15 cellular contexts compared by ENCODE assay signal in genomic region chr15:67104453-67104852, GRCh38. TPM values are rescaled to one million over a fixed set of nuclear protein-coding genes. Genes with fewer than 3 reads are reported as not detected.
DNase-seq lines count a peak whose midpoint lies in the region; ATAC-seq and TF ChIP-seq lines count a peak whose summit lies in the region.
"Had no signal": no experiment of that assay in that cellular context is flagged by ENCODE, and none has a peak within 500 bp of the region (broad histone marks: within the 10 kb centered on the region; RNA-seq: fewer than 3 reads in every experiment).

No MANE protein-coding gene starts in this region.

- WGBS in thyroid gland, 2 donors: 67 to 80% methylated on average over 8 of the region's 8 CpGs

- no peak overlapping the region for H3K27ac Mint-ChIP-seq in activated CD8-positive, alpha-beta T cell treated with anti-CD3 and anti-CD28 coated beads, Interleukin-2, amount 10 ng/mL, durations not matched to agents 7 days and 5 days
- H3K27ac Mint-ChIP-seq in activated CD8-positive, alpha-beta T cell treated with anti-CD3 and anti-CD28 coated beads for 36 hours: no peak overlapping the region
- H3K27ac Mint-ChIP-seq in mesothelial cell of epicardium: peak overlapping the region; percentile 84

- H3K36me3 ChIP-seq in adipocyte (ENCODE audit: control insufficient read depth, insufficient read depth, low read length, severe bottlenecking) (no peaks in the 10 kb centered on the region), thyroid gland (no peaks in the 10 kb centered on the region)
- H3K36me3 ChIP-seq: lower lobe of right lung had no signal

- peaks cover 22% of the 10 kb centered on the region for H3K4me1 Mint-ChIP-seq in activated CD8-positive, alpha-beta T cell treated with anti-CD3 and anti-CD28 coated beads, Interleukin-2, amount 10 ng/mL, durations not matched to agents 7 days and 5 days (ENCODE audit: low read depth)
- H3K4me1 Mint-ChIP-seq in activated CD8-positive, alpha-beta T cell treated with anti-CD3 and anti-CD28 coated beads for 36 hours (ENCODE audit: low read depth): peaks cover 22% of the 10 kb centered on the region
- H3K4me1 Mint-ChIP-seq in mesothelial cell of epicardium: peaks cover 66% of the 10 kb centered on the region

- DNase-seq in activated CD8-positive, alpha-beta T cell treated with anti-CD3 and anti-CD28 coated beads, Interleukin-2, amount 10 ng/mL, durations not matched to agents 7 days and 5 days: no peak
- no peak for DNase-seq in activated CD8-positive, alpha-beta T cell treated with anti-CD3 and anti-CD28 coated beads for 36 hours
- DNase-seq in adipocyte (ENCODE audit: low read depth) (no peak), mesothelial cell of epicardium (ENCODE audit: low spot score in 2 of 2, unreplicated experiment in 2 of 2) (no peak), thyroid gland (no peak), UCSD-AML1 (lab: John Stamatoyannopoulos, UW; ENCODE audit: unreplicated experiment) (no peak)
- DNase-seq: activated CD8-positive, alpha-beta memory T cell treated with anti-CD3 and anti-CD28 coated beads, Interleukin-2, amount 50 U/mL, for 48 hours; caudate nucleus; foreskin melanocyte; HCEC 1CT; lower lobe of right lung; MM.1S; NCI-H446 treated with DMSO at 0.1 percent for 48 hours had no signal

- POLR2A ChIA-PET in activated CD8-positive, alpha-beta T cell treated with anti-CD3 and anti-CD28 coated beads, Interleukin-2, amount 10 ng/mL, durations not matched to agents 7 days and 5 days (lab: Charles Lee): interaction anchor here (0.7 to 5.5 kb wide), 4 partner anchors 19 to 40 kb away, joined by 3 to 74 read pairs (median 20); partner anchors contain the start of gene SMAD3
- POLR2A ChIA-PET in activated CD8-positive, alpha-beta T cell treated with anti-CD3 and anti-CD28 coated beads for 36 hours (lab: Charles Lee): interaction anchor here (1.1 kb wide), 1 partner anchor 33 kb away, joined by 3 read pairs; no protein-coding TSS in a partner anchor

- H3K4me3 ChIP-seq in adipocyte (ENCODE audit: low read length) (no peak overlapping the region), thyroid gland (replicated peaks in 1 of 3) (no peak overlapping the region)
- H3K4me3 ChIP-seq: lower lobe of right lung had no signal

- H3K9ac ChIP-seq in adipocyte (ENCODE audit: low read length): peak overlapping the region; percentile 14

- peak overlapping the region in 2 of 3 donors; percentile 74 to 77 for H3K27ac ChIP-seq in thyroid gland

- H3K27me3 ChIP-seq in adipocyte (replicated peaks; ENCODE audit: control insufficient read depth, insufficient read depth, low read length): no peaks in the 10 kb centered on the region
- H3K27me3 ChIP-seq in thyroid gland: no peaks in the 10 kb centered on the region

- no peak for ATAC-seq in activated CD8-positive, alpha-beta T cell treated with anti-CD3 and anti-CD28 coated beads, Interleukin-2, amount 10 ng/mL, durations not matched to agents 7 days and 5 days
- ATAC-seq in activated CD8-positive, alpha-beta T cell treated with anti-CD3 and anti-CD28 coated beads for 36 hours: no peak
- ATAC-seq in HG03159 (IDR thresholded peaks at IDR 0.05; ENCODE audit: unreplicated experiment): no peak
- ATAC-seq in GM19023 (IDR thresholded peaks at IDR 0.05; ENCODE audit: unreplicated experiment): no peak

- no peak for TF ChIP-seq CTCF in activated CD8-positive, alpha-beta T cell treated with anti-CD3 and anti-CD28 coated beads for 36 hours (IDR thresholded peaks at IDR 0.05)
- no peak for TF ChIP-seq CTCF in mesothelial cell of epicardium (IDR thresholded peaks at IDR 0.05; ENCODE audit: unreplicated experiment)
- TF ChIP-seq CTCF in thyroid gland (IDR thresholded peaks at IDR 0.05): no peak

- CTCF ChIA-PET in activated CD8-positive, alpha-beta T cell treated with anti-CD3 and anti-CD28 coated beads, Interleukin-2, amount 10 ng/mL, durations not matched to agents 7 days and 5 days (lab: Charles Lee): interaction anchor here (0.9 to 1.8 kb wide), 2 partner anchors 12 to 14 kb away, joined by 3 to 5 read pairs; no protein-coding TSS in a partner anchor
- CTCF ChIA-PET in activated CD8-positive, alpha-beta T cell treated with anti-CD3 and anti-CD28 coated beads for 36 hours (lab: Charles Lee): interaction anchor here (0.6 to 4.8 kb wide), 3 partner anchors 21 to 158 kb away, joined by 3 to 46 read pairs (median 3); no protein-coding TSS in a partner anchor

- H3K9me3 ChIP-seq in adipocyte (ENCODE audit: control insufficient read depth, low read length) (no peaks in the 10 kb centered on the region), thyroid gland (no peaks in the 10 kb centered on the region)
- H3K9me3 ChIP-seq: lower lobe of right lung had no signal

- no peak for TF ChIP-seq POLR2A in thyroid gland (IDR thresholded peaks at IDR 0.05)

- H3K36me3 Mint-ChIP-seq in activated CD8-positive, alpha-beta T cell treated with anti-CD3 and anti-CD28 coated beads, Interleukin-2, amount 10 ng/mL, durations not matched to agents 7 days and 5 days (ENCODE audit: low read depth): peaks cover 35% of the 10 kb centered on the region
- H3K36me3 Mint-ChIP-seq in activated CD8-positive, alpha-beta T cell treated with anti-CD3 and anti-CD28 coated beads for 36 hours (ENCODE audit: low read depth): peaks cover 6% of the 10 kb centered on the region
- no peaks in the 10 kb centered on the region for H3K36me3 Mint-ChIP-seq in mesothelial cell of epicardium

- peaks cover 64% of the 10 kb centered on the region for H3K4me1 ChIP-seq in adipocyte (ENCODE audit: control insufficient read depth, insufficient read depth, low read length)
- peaks cover 69 to 89% of the 10 kb centered on the region in 2 donors for H3K4me1 ChIP-seq in thyroid gland

- no peaks in the 10 kb centered on the region for H3K9me3 Mint-ChIP-seq in activated CD8-positive, alpha-beta T cell treated with anti-CD3 and anti-CD28 coated beads, Interleukin-2, amount 10 ng/mL, durations not matched to agents 7 days and 5 days (ENCODE audit: insufficient read depth)
- H3K9me3 Mint-ChIP-seq in activated CD8-positive, alpha-beta T cell treated with anti-CD3 and anti-CD28 coated beads for 36 hours: no peaks in the 10 kb centered on the region
- no peaks in the 10 kb centered on the region for H3K9me3 Mint-ChIP-seq in mesothelial cell of epicardium

- intact Hi-C loops in activated CD8-positive, alpha-beta T cell treated with anti-CD3 and anti-CD28 coated beads for 36 hours (cut with micrococcal nuclease): loop anchor here (5.0 to 10.0 kb wide), 3 partner anchors 37 to 150 kb away; partner anchors contain the start of genes AAGAB, IQCH and SMAD3
- intact Hi-C loops in thyroid gland (cut with DNase I): no loop called here

- peak overlapping the region; percentile 30 for H3K4me3 Mint-ChIP-seq in activated CD8-positive, alpha-beta T cell treated with anti-CD3 and anti-CD28 coated beads, Interleukin-2, amount 10 ng/mL, durations not matched to agents 7 days and 5 days
- no peak overlapping the region for H3K4me3 Mint-ChIP-seq in activated CD8-positive, alpha-beta T cell treated with anti-CD3 and anti-CD28 coated beads for 36 hours
- no peak overlapping the region for H3K4me3 Mint-ChIP-seq in mesothelial cell of epicardium

- H3K27me3 Mint-ChIP-seq in activated CD8-positive, alpha-beta T cell treated with anti-CD3 and anti-CD28 coated beads, Interleukin-2, amount 10 ng/mL, durations not matched to agents 7 days and 5 days (ENCODE audit: low read depth): no peaks in the 10 kb centered on the region
- H3K27me3 Mint-ChIP-seq in activated CD8-positive, alpha-beta T cell treated with anti-CD3 and anti-CD28 coated beads for 36 hours: no peaks in the 10 kb centered on the region
- H3K27me3 Mint-ChIP-seq in mesothelial cell of epicardium (ENCODE audit: low read depth): no peaks in the 10 kb centered on the region

RNA-seq across cellular contexts. Expression of gene SMAD3, which starts 39.1 kb away (rescaled TPM):
- 10 to 100 TPM; 26.8 to 27.1 TPM for total RNA-seq in activated CD8-positive, alpha-beta T cell treated with anti-CD3 and anti-CD28 coated beads, Interleukin-2, amount 10 ng/mL, durations not matched to agents 7 days and 5 days
- 10 to 100 TPM; 22.3 to 24.7 TPM for total RNA-seq in activated CD8-positive, alpha-beta T cell treated with anti-CD3 and anti-CD28 coated beads for 36 hours
- total RNA-seq in mesothelial cell of epicardium (89.9 to 96.2 TPM (median 90.7 TPM) in 3 replicates), thyroid gland (10 to 100 TPM; 33.6 to 66.5 (median 47.3) TPM)
